ENCODE assay signal across 8 cellular contexts in the genomic region with DNA sequence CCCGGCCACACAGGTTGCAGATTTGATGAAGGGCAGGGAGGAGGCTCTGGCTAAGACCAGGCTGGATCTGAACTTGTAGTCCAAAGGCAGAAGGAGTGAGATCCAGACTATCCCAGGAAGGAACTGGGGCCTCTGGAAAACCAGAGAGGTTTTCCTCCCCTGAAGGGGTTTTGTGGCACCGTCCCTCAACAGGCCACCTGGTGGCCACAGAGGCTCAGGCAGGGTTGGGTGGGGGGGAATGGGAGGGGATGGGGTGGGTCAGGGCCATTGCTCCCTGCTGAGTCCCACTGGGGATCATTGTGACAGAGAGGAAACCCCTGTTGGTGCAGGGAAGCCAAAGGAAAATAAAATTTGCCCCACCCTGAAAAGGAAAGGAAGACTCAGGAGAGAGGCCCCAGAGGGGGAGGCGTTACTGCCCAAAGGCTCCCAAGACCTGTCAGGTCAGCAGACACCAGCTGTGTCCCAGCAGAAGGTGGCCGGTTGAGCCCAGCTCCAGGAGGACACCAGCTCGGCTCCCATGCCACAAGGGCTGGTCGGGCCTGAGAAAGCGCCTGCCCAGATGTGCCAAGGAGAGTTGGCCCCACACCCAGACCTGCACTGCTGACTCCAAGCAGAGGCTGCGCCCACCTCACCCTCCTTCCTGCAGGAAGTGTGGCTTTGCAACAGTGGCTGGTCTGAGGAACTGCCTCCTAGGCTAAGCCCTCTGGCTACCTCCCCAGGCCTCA. TPM values are rescaled to one million over a fixed set of nuclear protein-coding genes. Genes with fewer than 3 reads are reported as not detected.
DNase-seq lines count a peak whose midpoint lies in the region; ATAC-seq, FAIRE-seq and TF ChIP-seq lines count a peak whose summit lies in the region.

No MANE protein-coding gene starts in this region.

- peaks cover 19% of the 10 kb centered on the region for H3K4me1 ChIP-seq in body of pancreas

- peak overlapping the region; percentile 25 for H3K27ac Mint-ChIP-seq in nephron progenitor cell
- no peak overlapping the region for H3K27ac Mint-ChIP-seq in activated T-cell treated with anti-CD3 and anti-CD28 coated beads, Interleukin-2, amount 50 U/mL, for 24 hours

- no peaks in the 10 kb centered on the region for H3K36me3 ChIP-seq in body of pancreas (replicated peaks in 1 of 2; ENCODE audit: insufficient read depth in 1 of 2, low read depth in 2 of 2)

- no peaks in the 10 kb centered on the region for H3K9me3 ChIP-seq in body of pancreas

- H3K27me3 Mint-ChIP-seq in nephron progenitor cell (ENCODE audit: low read depth, poor library complexity), result no peaks in the 10 kb centered on the region
- H3K27me3 Mint-ChIP-seq in activated T-cell treated with anti-CD3 and anti-CD28 coated beads, Interleukin-2, amount 50 U/mL, for 24 hours, result no peaks in the 10 kb centered on the region

- ATAC-seq in HG03378 (IDR thresholded peaks at IDR 0.05; ENCODE audit: unreplicated experiment) (peak; percentile 0), body of pancreas (no peak)

- intact Hi-C loops in body of pancreas (cut with DNase I), result loop anchor here (10.0 kb wide), 1 partner anchor 56 kb away; no protein-coding TSS in a partner anchor

- peak in 4 of 7 experiments; percentile 16 to 24 (median 20) for TF ChIP-seq CTCF in body of pancreas (IDR thresholded peaks at IDR 0.05)
- peak; percentile 46 for TF ChIP-seq CTCF in nephron progenitor cell (IDR thresholded peaks at IDR 0.05)
- TF ChIP-seq CTCF in D721Med (IDR thresholded peaks at IDR 0.05; ENCODE audit: insufficient read depth, missing control alignments), result no peak

- no peak for FAIRE-seq in D721Med (lab: Jason Lieb, UNC)

- H3K27ac ChIP-seq in body of pancreas, result peak overlapping the region in 1 of 4 donors; percentile 25

- WGBS in body of pancreas, 2 donors, result 45 to 49% methylated on average over 5 to 8 of the region's 8 CpGs

- DNase-seq in activated CD8-positive, alpha-beta memory T cell treated with anti-CD3 and anti-CD28 coated beads, Interleukin-2, amount 50 U/mL, for 48 hours, result peak; percentile 53
- no peak for DNase-seq in activated CD8-positive, alpha-beta memory T cell treated with anti-CD3 and anti-CD28 coated beads, Interleukin-2, amount 50 U/mL, for 4 hours
- DNase-seq in body of pancreas, result no peak
- no peak for DNase-seq in nephron progenitor cell
- DNase-seq in activated T-cell treated with anti-CD3 and anti-CD28 coated beads, Interleukin-2, amount 50 U/mL, for 24 hours, result no peak
- no peak for DNase-seq in D721Med (ENCODE audit: insufficient read length, low spot score)
- DNase-seq in C1 segment of cervical spinal cord (lab: John Stamatoyannopoulos, UW), result no peak

- H3K4me3 Mint-ChIP-seq in nephron progenitor cell, result no peak overlapping the region
- H3K4me3 Mint-ChIP-seq in activated T-cell treated with anti-CD3 and anti-CD28 coated beads, Interleukin-2, amount 50 U/mL, for 24 hours, result no peak overlapping the region

- peaks cover 80% of the 10 kb centered on the region for H3K4me1 Mint-ChIP-seq in nephron progenitor cell
- H3K4me1 Mint-ChIP-seq in activated T-cell treated with anti-CD3 and anti-CD28 coated beads, Interleukin-2, amount 50 U/mL, for 24 hours (ENCODE audit: low read depth), result peaks cover 8% of the 10 kb centered on the region

- H3K4me3 ChIP-seq in body of pancreas, result no peak overlapping the region

- H3K27me3 ChIP-seq in body of pancreas, result no peaks in the 10 kb centered on the region

- no peak for TF ChIP-seq POLR2A in body of pancreas (IDR thresholded peaks at IDR 0.05)

- H3K36me3 Mint-ChIP-seq in nephron progenitor cell (ENCODE audit: low read depth), result no peaks in the 10 kb centered on the region
- H3K36me3 Mint-ChIP-seq in activated T-cell treated with anti-CD3 and anti-CD28 coated beads, Interleukin-2, amount 50 U/mL, for 24 hours (ENCODE audit: low read depth), result no peaks in the 10 kb centered on the region

- no peaks in the 10 kb centered on the region for H3K9me3 Mint-ChIP-seq in nephron progenitor cell
- no peaks in the 10 kb centered on the region for H3K9me3 Mint-ChIP-seq in activated T-cell treated with anti-CD3 and anti-CD28 coated beads, Interleukin-2, amount 50 U/mL, for 24 hours

RNA-seq across cellular contexts. Expression of gene PTMA, which starts 37.3 kb away (rescaled TPM):
- total RNA-seq in body of pancreas, result 100 to 1,000 TPM; 532 to 757 TPM
